Comparison of ENCODE assay signal across 15 cellular contexts in the genomic region with DNA sequence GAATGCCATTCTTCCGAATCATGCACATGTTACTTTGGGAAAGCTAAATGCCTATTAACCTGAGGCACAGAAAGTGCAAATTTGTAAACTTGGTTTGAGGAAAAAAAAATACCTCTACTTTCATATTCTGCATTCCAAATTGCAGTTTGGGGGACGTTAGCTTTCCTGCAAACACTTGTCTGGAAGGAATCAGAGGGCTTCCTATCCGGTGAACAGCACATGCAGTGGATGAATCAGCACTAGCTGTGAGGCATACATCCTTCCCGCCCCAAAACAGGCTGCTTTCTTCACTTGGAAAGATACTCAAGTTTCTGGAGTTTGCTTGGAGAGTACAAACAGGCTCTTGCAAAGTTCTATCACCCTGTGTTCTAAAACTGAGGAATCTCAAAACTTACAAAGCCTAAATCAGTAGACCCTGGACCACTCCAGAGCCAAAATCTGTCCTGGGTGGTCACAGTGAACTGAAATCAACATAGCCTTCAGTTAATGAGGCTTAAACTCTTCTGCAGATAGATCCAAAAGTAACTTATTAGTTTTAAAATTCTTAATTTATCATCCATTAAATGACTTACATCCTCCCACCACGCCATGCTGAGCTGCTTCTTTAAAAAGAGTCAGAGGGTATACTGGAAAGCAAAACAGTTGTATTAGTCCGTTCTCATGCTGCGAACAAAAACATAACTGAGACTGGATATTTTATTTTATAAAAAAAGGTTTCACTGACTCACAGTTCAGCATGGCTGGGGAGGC.
A peak's percentile ranks its signal among the peaks of the same experiment; 100 is the strongest.
DNase-seq lines count a peak whose midpoint lies in the region; TF ChIP-seq lines count a peak whose summit lies in the region.
"Had no signal": no experiment of that assay in that cellular context is flagged by ENCODE, and none has a peak within 500 bp of the region (broad histone marks: within the 10 kb centered on the region; RNA-seq: fewer than 3 reads in every experiment).

No MANE protein-coding gene starts in this region.

- H3K27ac Mint-ChIP-seq in activated naive CD4-positive, alpha-beta T cell treated with anti-CD3 and anti-CD28 coated beads for 36 hours = no peak overlapping the region
- H3K27ac Mint-ChIP-seq: activated naive CD8-positive, alpha-beta T cell; memory B cell; stimulated activated naive B cell treated with anti-CD40 and anti-IgM and Interleukin-4, amounts not matched to agents 10 μg/mL and 1 μg/mL and 100 μg/mL, for 72 hours had no signal

- no peaks in the 10 kb centered on the region for H3K9me3 Mint-ChIP-seq in activated naive CD4-positive, alpha-beta T cell treated with anti-CD3 and anti-CD28 coated beads for 36 hours

- no peak overlapping the region for H3K4me3 Mint-ChIP-seq in activated naive CD4-positive, alpha-beta T cell treated with anti-CD3 and anti-CD28 coated beads for 36 hours
- H3K4me3 Mint-ChIP-seq: activated naive CD8-positive, alpha-beta T cell; memory B cell; stimulated activated naive B cell treated with anti-CD40 and anti-IgM and Interleukin-4, amounts not matched to agents 10 μg/mL and 1 μg/mL and 100 μg/mL, for 72 hours had no signal

- no peaks in the 10 kb centered on the region for H3K27me3 ChIP-seq in AG04450 (ENCODE audit: control insufficient read depth, insufficient read depth, low read length)

- intact Hi-C loops in activated naive CD4-positive, alpha-beta T cell treated with anti-CD3 and anti-CD28 coated beads for 36 hours (cut with micrococcal nuclease) = loop anchor here (5.0 kb wide), 1 partner anchor 497 kb away; a partner anchor contains a TSS

- H3K27me3 Mint-ChIP-seq in activated naive CD4-positive, alpha-beta T cell treated with anti-CD3 and anti-CD28 coated beads for 36 hours (ENCODE audit: low read depth) = no peaks in the 10 kb centered on the region
- H3K27me3 Mint-ChIP-seq: memory B cell; stimulated activated naive B cell treated with anti-CD40 and anti-IgM and Interleukin-4, amounts not matched to agents 10 μg/mL and 1 μg/mL and 100 μg/mL, for 72 hours had no signal

- peak; percentile 59 for DNase-seq in AG04450 (ENCODE audit: low read depth, low spot score)
- peak; percentile 80 for DNase-seq in NCI-H226
- DNase-seq in choroid plexus epithelial cell (ENCODE audit: low read depth) = peak; percentile 76
- peak; percentile 85 for DNase-seq in kidney tubule cell (ENCODE audit: low spot score)
- no peak for DNase-seq in NCI-H128 (lab: John Stamatoyannopoulos, UW; ENCODE audit: unreplicated experiment)
- DNase-seq in pons (ENCODE audit: low spot score) = no peak
- no peak for DNase-seq in NK-92 (lab: John Stamatoyannopoulos, UW; ENCODE audit: unreplicated experiment)
- DNase-seq in activated naive CD4-positive, alpha-beta T cell treated with anti-CD3 and anti-CD28 coated beads for 36 hours = no peak
- DNase-seq: activated CD4-positive, alpha-beta T cell treated with anti-CD3 and anti-CD28 coated beads for 1 hour; COR-L47; NCI-H146; NCI-H446; stimulated activated naive B cell treated with anti-CD40 and anti-IgM and Interleukin-4, amounts not matched to agents 10 μg/mL and 1 μg/mL and 100 μg/mL, for 72 hours had no signal

- peak overlapping the region; percentile 57 for H3K27ac ChIP-seq in AG04450 (ENCODE audit: low read depth, low read length)

- H3K9me3 ChIP-seq in AG04450 (ENCODE audit: control insufficient read depth, insufficient read depth, low read length) = no peaks in the 10 kb centered on the region

- TF ChIP-seq CTCF in AG04450 (IDR thresholded peaks at IDR 0.05; ENCODE audit: low read depth, low read length) (no peak), choroid plexus epithelial cell (conservative IDR thresholded peaks at IDR 0.05; ENCODE audit: low read depth, low read length) (no peak)

- no peaks in the 10 kb centered on the region for H3K36me3 Mint-ChIP-seq in activated naive CD4-positive, alpha-beta T cell treated with anti-CD3 and anti-CD28 coated beads for 36 hours (ENCODE audit: low read depth)
- H3K36me3 Mint-ChIP-seq: activated naive CD8-positive, alpha-beta T cell; memory B cell; stimulated activated naive B cell treated with anti-CD40 and anti-IgM and Interleukin-4, amounts not matched to agents 10 μg/mL and 1 μg/mL and 100 μg/mL, for 72 hours had no signal

- CTCF ChIA-PET in AG04450 (lab: Charles Lee) = interaction anchor here (0.6 to 1.4 kb wide), 4 partner anchors 131 to 785 kb away, joined by 3 to 8 read pairs (median 3); no protein-coding TSS in a partner anchor
- CTCF ChIA-PET in activated naive CD4-positive, alpha-beta T cell treated with anti-CD3 and anti-CD28 coated beads for 36 hours (lab: Charles Lee) = no interaction called here

- POLR2A ChIA-PET in AG04450 (lab: Yijun Ruan, JAX) = interaction anchor here (0.7 to 1.2 kb wide), 2 partner anchors 18 to 111 kb away, joined by 3 to 4 read pairs; no protein-coding TSS in a partner anchor

- H3K4me1 Mint-ChIP-seq in activated naive CD4-positive, alpha-beta T cell treated with anti-CD3 and anti-CD28 coated beads for 36 hours (ENCODE audit: low read depth) = no peaks in the 10 kb centered on the region
- H3K4me1 Mint-ChIP-seq: memory B cell; stimulated activated naive B cell treated with anti-CD40 and anti-IgM and Interleukin-4, amounts not matched to agents 10 μg/mL and 1 μg/mL and 100 μg/mL, for 72 hours had no signal

- H3K4me3 ChIP-seq in AG04450 (ENCODE audit: low read depth, low read length) (no peak overlapping the region; the same call in 1 of the 2 replicates), choroid plexus epithelial cell (ENCODE audit: low read depth, low read length) (no peak overlapping the region)

Comparison
In these comparisons a context has a peak if more than half of its experiments do, and no peak if none do; other contexts are left out.
1. DNase-seq: peak in AG04450 (single experiment), NCI-H226 (single experiment), choroid plexus epithelial cell (single experiment) and kidney tubule cell (single experiment); none in NCI-H128 (single experiment), pons (single experiment), NK-92 (single experiment) and activated naive CD4-positive, alpha-beta T cell treated with anti-CD3 and anti-CD28 coated beads for 36 hours (single experiment).